In genomic region chr17:39974433-39974832, GRCh38 we compare ENCODE assay signal across 27 cellular contexts. TPM values are rescaled to one million over a fixed set of nuclear protein-coding genes. Genes with fewer than 3 reads are reported as not detected.
DNase-seq lines count a peak whose midpoint lies in the region; ATAC-seq, FAIRE-seq and TF ChIP-seq lines count a peak whose summit lies in the region.
"Had no signal": no experiment of that assay in that cellular context is flagged by ENCODE, and none has a peak within 500 bp of the region (broad histone marks: within the 10 kb centered on the region; RNA-seq: fewer than 3 reads in every experiment).

No MANE protein-coding gene starts in this region.

- H3K4me3 Mint-ChIP-seq in GM23338: no peak overlapping the region
- H3K4me3 Mint-ChIP-seq: CD4-positive, alpha-beta T cell; T-cell had no signal

- in situ Hi-C loops in K562 (cut with MboI): no loop called here

- H3K4me3 ChIP-seq in GM23338 (no peak overlapping the region), K562 (no peak overlapping the region), aorta (ENCODE audit: low read length in 2 of 2) (no peak overlapping the region)
- H3K4me3 ChIP-seq: BLaER1, HAP-1 had no signal

- POLR2A ChIA-PET in K562 (lab: Yijun Ruan, JAX): interaction anchor here (0.6 to 2.6 kb wide), 3 partner anchors 12 to 943 kb away, joined by 3 to 10 read pairs (median 4); no protein-coding TSS in a partner anchor

- 0 out of 2 replicates have a peak, but pooled peaks have one; percentile 8 for TF ChIP-seq RAD21 in Ishikawa (IDR thresholded peaks at IDR 0.05; ENCODE audit: low read depth)
- TF ChIP-seq RAD21 in K562 (CRISPR knock-in tag; conservative IDR thresholded peaks at IDR 0.05 in 1 of 2, IDR thresholded peaks at IDR 0.05 in 1 of 2): peak in 1 of 2 experiments; percentile 15; a peak in 1 of 4 replicates

- CTCF ChIA-PET in K562 (lab: Yijun Ruan, JAX; ENCODE audit: low intra/inter-chr PET ratio): interaction anchor here (0.6 kb wide), 1 partner anchor 58 kb away, joined by 3 read pairs; no protein-coding TSS in a partner anchor

- H3K27ac Mint-ChIP-seq in GM23338: no peak overlapping the region
- H3K27ac Mint-ChIP-seq: CD4-positive, alpha-beta T cell; T-cell had no signal

- 0 out of 2 replicates have a peak, but pooled peaks cover 5% of the 10 kb centered on the region for H3F3A ChIP-seq in GM23338 (replicated peaks; ENCODE audit: low read depth)

- no peaks in the 10 kb centered on the region for H3K9me1 ChIP-seq in K562 (ENCODE audit: control insufficient read depth, insufficient read depth, low read length)

- no TSS peak for BruUV-seq in K562 (replicated peaks; lab: Mats Ljungman, UMichigan)

- no peaks in the 10 kb centered on the region for H3K36me3 Mint-ChIP-seq in GM23338 (ENCODE audit: low read depth)
- H3K36me3 Mint-ChIP-seq: T-cell had no signal

- H3K4me2 ChIP-seq in GM23338 (no peak overlapping the region), K562 (ENCODE audit: insufficient read depth, low read length) (no peak overlapping the region)
- H3K4me2 ChIP-seq: KMS-11 had no signal

- peaks cover 6% of the 10 kb centered on the region for H3K4me1 Mint-ChIP-seq in GM23338

- no peak for FAIRE-seq in K562 (lab: Jason Lieb, UNC)
- FAIRE-seq: A204.1, G401.6, GM19239 had no signal

- H3K79me2 ChIP-seq in GM23338 (replicated peaks; ENCODE audit: insufficient read depth) (no peaks in the 10 kb centered on the region), K562 (ENCODE audit: control insufficient read depth, insufficient read depth, low read length) (no peaks in the 10 kb centered on the region)

- no peaks in the 10 kb centered on the region for H3K9me2 ChIP-seq in GM23338 (ENCODE audit: insufficient read depth)

- H2AFZ ChIP-seq in GM23338 (peak overlapping the region; percentile 14; the same call in 1 of the 2 replicates), K562 (ENCODE audit: low read depth, low read length) (peak overlapping the region; percentile 38)

- peaks cover 6% of the 10 kb centered on the region for H3K4me1 ChIP-seq in GM23338 (ENCODE audit: insufficient read depth)
- H3K4me1 ChIP-seq in K562 (replicated peaks in 1 of 2; ENCODE audit: control insufficient read depth in 2 of 2, insufficient read depth in 2 of 2, low read length in 2 of 2): peaks cover 14 to 24% of the 10 kb centered on the region in 2 experiments
- H3K4me1 ChIP-seq in aorta (ENCODE audit: control insufficient read depth in 1 of 2, insufficient read depth in 2 of 2, low read length in 2 of 2): no peaks in the 10 kb centered on the region

- 55% methylated on average over 5 of the region's 5 CpGs for WGBS in K562 (ENCODE audit: insufficient coverage, low coverage, missing lambda C conversion rate)
- WGBS in aorta, 2 donors: 79 to 84% methylated on average over 4 to 5 of the region's 5 CpGs

- peak; percentile 19 to 59 for TF ChIP-seq CTCF in GM23338 (conservative IDR thresholded peaks at IDR 0.05; ENCODE audit: low read depth in 2 of 2)
- peak in 2 of 3 experiments; percentile 18 to 36; a peak in 2 of 6 replicates for TF ChIP-seq CTCF in K562 (IDR thresholded peaks at IDR 0.05 in 2 of 3, conservative IDR thresholded peaks at IDR 0.05 in 1 of 3; ENCODE audit: insufficient read depth in 2 of 3, low read depth in 1 of 3, low read length in 3 of 3)

- intact Hi-C loops in K562 (cut with micrococcal nuclease) (no loop called here), aorta (cut with DNase I) (loop anchor here in 1 of 2 donors (10.0 kb wide), 1 partner anchor 100 kb away; no protein-coding TSS in a partner anchor)

- ATAC-seq in GM23338: peak; percentile 52
- no peak for ATAC-seq in K562
- ATAC-seq in aorta (ENCODE audit: low FRiP score): peak; percentile 11
- ATAC-seq in esophagus mucosa: no peak
- ATAC-seq in GM19023 (IDR thresholded peaks at IDR 0.05; ENCODE audit: unreplicated experiment): no peak
- ATAC-seq: T-cell had no signal

- TF ChIP-seq POLR2A in K562 (conservative IDR thresholded peaks at IDR 0.05): no peak

- H3K27ac ChIP-seq in GM23338 (ENCODE audit: low read depth) (no peak overlapping the region), K562 (ENCODE audit: extremely low read depth, low read depth, low read length) (no peak overlapping the region), aorta (ENCODE audit: low read depth in 1 of 2, low read length in 2 of 2) (no peak overlapping the region)
- H3K27ac ChIP-seq: BLaER1, HL-60, KMS-11 had no signal

- TF ChIP-seq EP300 in Ishikawa (IDR thresholded peaks at IDR 0.05; ENCODE audit: borderline replicate concordance): no peak
- no peak for TF ChIP-seq EP300 in K562 (IDR thresholded peaks at IDR 0.05; ENCODE audit: low read length)

- H3K36me3 ChIP-seq in GM23338 (ENCODE audit: insufficient read depth) (no peaks in the 10 kb centered on the region), K562 (ENCODE audit: control insufficient read depth, insufficient read depth, low read length) (no peaks in the 10 kb centered on the region), aorta (ENCODE audit: control insufficient read depth in 1 of 2, insufficient read depth in 2 of 2, low read length in 1 of 2) (no peaks in the 10 kb centered on the region)
- H3K36me3 ChIP-seq: BLaER1, HAP-1 had no signal

- DNase-seq in GM23338 (ENCODE audit: low spot score) (no peak), K562 (ENCODE audit: extremely low read depth in 1 of 4, low spot score in 3 of 4) (no peak), aorta (no peak), NCI-H226 (no peak)
- DNase-seq: CD4-positive, alpha-beta T cell; MM.1S; NCI-H1048; NCI-H1417; NCI-H1694; NCI-H2029 treated with DMSO at 0.1 percent for 48 hours; NCI-H526 treated with DMSO at 0.1 percent for 48 hours; RPMI8226; SHP77; T-cell had no signal

- peak overlapping the region in 1 of 2 experiments; percentile 65; a peak in 1 of 4 replicates for H3K9ac ChIP-seq in K562 (ENCODE audit: insufficient read depth in 1 of 2, low read depth in 2 of 2, low read length in 2 of 2)
- H3K9ac ChIP-seq: BLaER1, KMS-11 had no signal

- no peaks in the 10 kb centered on the region for H3K9me3 ChIP-seq in K562 (replicated peaks; ENCODE audit: control insufficient read depth, insufficient read depth, low read depth, low read length)
- H3K9me3 ChIP-seq in aorta (ENCODE audit: control insufficient read depth, low read length): no peaks in the 10 kb centered on the region
- H3K9me3 ChIP-seq: BLaER1, HAP-1 had no signal

- H4K20me1 ChIP-seq in GM23338 (replicated peaks; ENCODE audit: insufficient read depth) (no peaks in the 10 kb centered on the region), K562 (replicated peaks; ENCODE audit: control insufficient read depth, insufficient read depth, low read length) (no peaks in the 10 kb centered on the region)
- H4K20me1 ChIP-seq: BLaER1 had no signal

- no peaks in the 10 kb centered on the region; the same call in 1 of the 2 replicates for H3K27me3 ChIP-seq in GM23338 (ENCODE audit: insufficient read depth)
- no peaks in the 10 kb centered on the region for H3K27me3 ChIP-seq in K562 (ENCODE audit: control insufficient read depth in 2 of 2, insufficient read depth in 2 of 2, low read length in 2 of 2)
- no peaks in the 10 kb centered on the region for H3K27me3 ChIP-seq in aorta (ENCODE audit: control insufficient read depth in 1 of 2, insufficient read depth in 2 of 2, low read length in 1 of 2)
- H3K27me3 ChIP-seq: BLaER1 had no signal

- no peaks in the 10 kb centered on the region for H3K9me3 Mint-ChIP-seq in GM23338
- H3K9me3 Mint-ChIP-seq: CD4-positive, alpha-beta T cell; T-cell had no signal

- H3K27me3 Mint-ChIP-seq in GM23338 (ENCODE audit: insufficient read depth, low read depth, poor library complexity): peaks cover 9% of the 10 kb centered on the region

RNA-seq across cellular contexts. Expression of gene PSMD3, which starts 6.2 kb away (rescaled TPM):
- 200 and 217 TPM in 2 replicates for total RNA-seq in GM23338 (2014; rRNA removed; shearing (Covaris generic))
- polyA plus RNA-seq in GM23338 (2016; fragmentation: Nextera tagmentation; extraction: Ambion mirVana) (100 and 112 TPM in 2 replicates), K562 (2011; rRNA removed) (95.3 and 113 TPM in 2 replicates), K562 (2014; fragmentation: Illumina TruSeq; extraction: Trizol) (241 and 262 TPM in 2 replicates), K562 (2014; fragmentation: Nextera tagmentation; extraction: Ambion mirVana) (1 to 10 TPM; 2.0 to 2.8 TPM), K562 (2014; rRNA removed) (180 and 183 TPM in 2 replicates), aorta (10 to 100 TPM; 27.0 to 59.3 TPM)
- total RNA-seq in K562 (2011; cell fraction: chromatin; rRNA removed; ENCODE audit: low replicate concordance): 82.2 and 185 TPM in 2 replicates
- 141 and 157 TPM in 2 replicates for total RNA-seq in K562 (2011; cell fraction: nucleolus; rRNA removed)
- 125 and 145 TPM in 2 replicates for total RNA-seq in K562 (2011; cell fraction: nucleoplasm; rRNA removed)
- total RNA-seq in K562 (2014; rRNA removed) (228 and 254 TPM in 2 replicates), K562 (2014; rRNA removed; fragmentation: Illumina TruSeq; extraction: Trizol) (109 and 120 TPM in 2 replicates), K562 (2015; rRNA removed; fragmentation: Illumina TruSeq; extraction: Trizol) (135 and 138 TPM in 2 replicates), K562 (2021) (232 and 251 TPM in 2 replicates), aorta (10 to 100 TPM; 60.5 to 60.9 TPM), esophagus mucosa (80.2 TPM)
- polyA plus RNA-seq in K562 (2011; cell fraction: cytosol; rRNA removed): 99.5 and 218 TPM in 2 replicates
- polyA plus RNA-seq in K562 (2011; cell fraction: nucleus; rRNA removed): 118 and 158 TPM in 2 replicates
- polyA plus RNA-seq in K562 (2012): 209 and 221 TPM in 2 replicates
- polyA minus RNA-seq in K562 (2011; rRNA and poly(A)+ RNA removed): 70.8 and 115 TPM in 2 replicates
- 65.7 and 104 TPM in 2 replicates for polyA minus RNA-seq in K562 (2011; cell fraction: cytosol; rRNA and poly(A)+ RNA removed)
- polyA minus RNA-seq in K562 (2011; cell fraction: nucleus; rRNA and poly(A)+ RNA removed): 34.9 and 40.7 TPM in 2 replicates

RNA-seq across cellular contexts. Expression of gene GSDMA, which starts 11.6 kb away (rescaled TPM):
- 1.0 TPM in 1 of 2 replicates, not detected in the other for total RNA-seq in GM23338 (2014; rRNA removed; shearing (Covaris generic))
- polyA plus RNA-seq in GM23338 (2016; fragmentation: Nextera tagmentation; extraction: Ambion mirVana) (not detected in 2 replicates), K562 (2011; rRNA removed) (0.04 and 0.06 TPM in 2 replicates), K562 (2014; fragmentation: Illumina TruSeq; extraction: Trizol) (0.12 and 0.13 TPM in 2 replicates), K562 (2014; fragmentation: Nextera tagmentation; extraction: Ambion mirVana) (under 1 TPM; 0.04 to 0.06 TPM), K562 (2014; rRNA removed) (0.07 TPM in 1 of 2 replicates, not detected in the other), aorta (under 1 TPM in 1 of 2 donors, not detected in 1; 0.28 TPM)
- not detected in 2 replicates for total RNA-seq in K562 (2011; cell fraction: chromatin; rRNA removed; ENCODE audit: low replicate concordance)
- not detected in 2 replicates for total RNA-seq in K562 (2011; cell fraction: nucleolus; rRNA removed)
- not detected in 2 replicates for total RNA-seq in K562 (2011; cell fraction: nucleoplasm; rRNA removed)
- total RNA-seq in K562 (2014; rRNA removed) (not detected in 2 replicates), K562 (2014; rRNA removed; fragmentation: Illumina TruSeq; extraction: Trizol) (0.07 TPM in 1 of 2 replicates, not detected in the other), K562 (2015; rRNA removed; fragmentation: Illumina TruSeq; extraction: Trizol) (0.07 TPM in 1 of 2 replicates, not detected in the other), K562 (2021) (0.09 TPM in 1 of 2 replicates, not detected in the other), aorta (1 to 10 TPM; 1.2 to 6.2 TPM), esophagus mucosa (1.9 TPM)
- 0.06 and 0.10 TPM in 2 replicates for polyA plus RNA-seq in K562 (2011; cell fraction: cytosol; rRNA removed)
- 0.11 TPM in 1 of 2 replicates, not detected in the other for polyA plus RNA-seq in K562 (2011; cell fraction: nucleus; rRNA removed)
- 0.08 TPM in 2 replicates for polyA plus RNA-seq in K562 (2012)
- polyA minus RNA-seq in K562 (2011; rRNA and poly(A)+ RNA removed): not detected in 2 replicates
- not detected in 2 replicates for polyA minus RNA-seq in K562 (2011; cell fraction: cytosol; rRNA and poly(A)+ RNA removed)
- polyA minus RNA-seq in K562 (2011; cell fraction: nucleus; rRNA and poly(A)+ RNA removed): not detected in 2 replicates
- total RNA-seq: NCI-H460, SK-MEL-5 had no signal
- polyA plus RNA-seq: AG04450 had no signal

RNA-seq across cellular contexts. Expression of gene CSF3, which starts 40.8 kb away (rescaled TPM):
- total RNA-seq in GM23338 (2014; rRNA removed; shearing (Covaris generic)): 1.2 TPM in 1 of 2 replicates, not detected in the other
- polyA plus RNA-seq in GM23338 (2016; fragmentation: Nextera tagmentation; extraction: Ambion mirVana) (not detected in 2 replicates), K562 (2011; rRNA removed) (not detected in 2 replicates), K562 (2014; fragmentation: Illumina TruSeq; extraction: Trizol) (not detected in 2 replicates), K562 (2014; fragmentation: Nextera tagmentation; extraction: Ambion mirVana) (not detected), K562 (2014; rRNA removed) (0.19 TPM in 1 of 2 replicates, not detected in the other), aorta (1 to 10 TPM in 1 of 2 donors, not detected in 1; 2.7 TPM)
- 0.23 TPM in 1 of 2 replicates, not detected in the other for total RNA-seq in K562 (2011; cell fraction: chromatin; rRNA removed; ENCODE audit: low replicate concordance)
- total RNA-seq in K562 (2011; cell fraction: nucleolus; rRNA removed): not detected in 2 replicates
- total RNA-seq in K562 (2011; cell fraction: nucleoplasm; rRNA removed): not detected in 2 replicates
- total RNA-seq in K562 (2014; rRNA removed) (not detected in 2 replicates), K562 (2014; rRNA removed; fragmentation: Illumina TruSeq; extraction: Trizol) (not detected in 2 replicates), K562 (2015; rRNA removed; fragmentation: Illumina TruSeq; extraction: Trizol) (not detected in 2 replicates), K562 (2021) (not detected in 2 replicates), aorta (1 to 10 TPM in 1 of 2 donors, under 1 TPM in 1; 0.39 to 5.4 TPM), esophagus mucosa (0.64 TPM)
- polyA plus RNA-seq in K562 (2011; cell fraction: cytosol; rRNA removed): not detected in 2 replicates
- polyA plus RNA-seq in K562 (2011; cell fraction: nucleus; rRNA removed): not detected in 2 replicates
- not detected in 2 replicates for polyA plus RNA-seq in K562 (2012)
- polyA minus RNA-seq in K562 (2011; rRNA and poly(A)+ RNA removed): not detected in 2 replicates
- not detected in 2 replicates for polyA minus RNA-seq in K562 (2011; cell fraction: cytosol; rRNA and poly(A)+ RNA removed)
- polyA minus RNA-seq in K562 (2011; cell fraction: nucleus; rRNA and poly(A)+ RNA removed): not detected in 2 replicates
- total RNA-seq: CD4-positive, alpha-beta T cell; NCI-H460; SK-MEL-5; T-cell had no signal
- polyA plus RNA-seq: AG04450 had no signal

RNA-seq across cellular contexts. Expression of gene LRRC3C, which starts 46.9 kb away (rescaled TPM):
- 0.24 TPM in 1 of 2 replicates, not detected in the other for total RNA-seq in GM23338 (2014; rRNA removed; shearing (Covaris generic))
- not detected in 2 replicates for polyA plus RNA-seq in GM23338 (2016; fragmentation: Nextera tagmentation; extraction: Ambion mirVana)
- not detected in 2 replicates for total RNA-seq in K562 (2011; cell fraction: chromatin; rRNA removed; ENCODE audit: low replicate concordance)
- not detected in 2 replicates for total RNA-seq in K562 (2011; cell fraction: nucleolus; rRNA removed)
- total RNA-seq in K562 (2011; cell fraction: nucleoplasm; rRNA removed): not detected in 2 replicates
- not detected in 2 replicates for total RNA-seq in K562 (2014; rRNA removed)
- not detected in 2 replicates for total RNA-seq in K562 (2014; rRNA removed; fragmentation: Illumina TruSeq; extraction: Trizol)
- total RNA-seq in K562 (2015; rRNA removed; fragmentation: Illumina TruSeq; extraction: Trizol): not detected in 2 replicates
- total RNA-seq in K562 (2021): not detected in 2 replicates
- polyA plus RNA-seq in K562 (2011; rRNA removed): not detected in 2 replicates
- not detected in 2 replicates for polyA plus RNA-seq in K562 (2011; cell fraction: cytosol; rRNA removed)
- not detected in 2 replicates for polyA plus RNA-seq in K562 (2011; cell fraction: nucleus; rRNA removed)
- not detected in 2 replicates for polyA plus RNA-seq in K562 (2012)
- not detected in 2 replicates for polyA plus RNA-seq in K562 (2014; fragmentation: Illumina TruSeq; extraction: Trizol)
- polyA plus RNA-seq in K562 (2014; fragmentation: Nextera tagmentation; extraction: Ambion mirVana): not detected
- polyA plus RNA-seq in K562 (2014; rRNA removed): not detected in 2 replicates
- polyA minus RNA-seq in K562 (2011; rRNA and poly(A)+ RNA removed): not detected in 2 replicates
- not detected in 2 replicates for polyA minus RNA-seq in K562 (2011; cell fraction: cytosol; rRNA and poly(A)+ RNA removed)
- not detected in 2 replicates for polyA minus RNA-seq in K562 (2011; cell fraction: nucleus; rRNA and poly(A)+ RNA removed)
- not detected for total RNA-seq in aorta
- polyA plus RNA-seq in aorta: not detected
- total RNA-seq in esophagus mucosa: not detected
- total RNA-seq: CD4-positive, alpha-beta T cell; NCI-H460; SK-MEL-5; T-cell had no signal
- polyA plus RNA-seq: AG04450 had no signal

RNA-seq across cellular contexts. Expression of gene ORMDL3, which starts 47.0 kb away (rescaled TPM):
- total RNA-seq in GM23338 (2014; rRNA removed; shearing (Covaris generic)): 38.5 and 39.2 TPM in 2 replicates
- polyA plus RNA-seq in GM23338 (2016; fragmentation: Nextera tagmentation; extraction: Ambion mirVana) (33.6 and 41.3 TPM in 2 replicates), K562 (2011; rRNA removed) (38.2 and 57.4 TPM in 2 replicates), K562 (2014; fragmentation: Illumina TruSeq; extraction: Trizol) (26.7 and 32.9 TPM in 2 replicates), K562 (2014; fragmentation: Nextera tagmentation; extraction: Ambion mirVana) (1 to 10 TPM; 2.7 to 4.6 TPM), K562 (2014; rRNA removed) (29.5 and 31.9 TPM in 2 replicates), aorta (10 to 100 TPM; 50.4 to 74.0 TPM)
- total RNA-seq in K562 (2011; cell fraction: chromatin; rRNA removed; ENCODE audit: low replicate concordance): 30.8 and 69.1 TPM in 2 replicates
- 46.8 and 47.9 TPM in 2 replicates for total RNA-seq in K562 (2011; cell fraction: nucleolus; rRNA removed)
- 44.6 and 60.4 TPM in 2 replicates for total RNA-seq in K562 (2011; cell fraction: nucleoplasm; rRNA removed)
- total RNA-seq in K562 (2014; rRNA removed) (21.6 and 30.7 TPM in 2 replicates), K562 (2014; rRNA removed; fragmentation: Illumina TruSeq; extraction: Trizol) (27.1 and 27.7 TPM in 2 replicates), K562 (2015; rRNA removed; fragmentation: Illumina TruSeq; extraction: Trizol) (34.2 and 36.9 TPM in 2 replicates), K562 (2021) (16.9 and 23.8 TPM in 2 replicates), aorta (10 to 100 TPM; 44.2 to 45.0 TPM), esophagus mucosa (18.5 TPM)
- polyA plus RNA-seq in K562 (2011; cell fraction: cytosol; rRNA removed): 46.5 and 67.4 TPM in 2 replicates
- 37.3 and 55.5 TPM in 2 replicates for polyA plus RNA-seq in K562 (2011; cell fraction: nucleus; rRNA removed)
- 29.5 and 36.7 TPM in 2 replicates for polyA plus RNA-seq in K562 (2012)
- 11.7 and 20.6 TPM in 2 replicates for polyA minus RNA-seq in K562 (2011; rRNA and poly(A)+ RNA removed)
- 7.9 and 24.2 TPM in 2 replicates for polyA minus RNA-seq in K562 (2011; cell fraction: cytosol; rRNA and poly(A)+ RNA removed)
- polyA minus RNA-seq in K562 (2011; cell fraction: nucleus; rRNA and poly(A)+ RNA removed): 13.4 and 18.8 TPM in 2 replicates

Comparison
In these comparisons a context has a peak if more than half of its experiments do, and no peak if none do; other contexts are left out.
1. ATAC-seq: peak in GM23338 (single experiment) and aorta (single experiment); none in K562 (single experiment), esophagus mucosa (single experiment) and GM19023 (single experiment).